Comparison of ENCODE assay signal across 15 cellular contexts in genomic region chr11:96715208-96715607, GRCh38.
A peak's percentile ranks its signal among the peaks of the same experiment; 100 is the strongest.
DNase-seq lines count a peak whose midpoint lies in the region; ATAC-seq, FAIRE-seq and TF ChIP-seq lines count a peak whose summit lies in the region.
"Had no signal": no experiment of that assay in that cellular context is flagged by ENCODE, and none has a peak within 500 bp of the region (broad histone marks: within the 10 kb centered on the region; RNA-seq: fewer than 3 reads in every experiment).

No MANE protein-coding gene starts in this region.

- WGBS in GM23248 (ENCODE audit: low coverage in 1 of 2, low lambda C conversion rate in 2 of 2, missing lambda C conversion rate in 2 of 2), 2 experiments: 2% methylated on average over 3 of the region's 3 CpGs

- H3K4me1 ChIP-seq in GM23248 (ENCODE audit: insufficient read depth): no peaks in the 10 kb centered on the region
- H3K4me1 ChIP-seq: BLaER1, Caco-2 had no signal

- no peak for FAIRE-seq in bronchial epithelial cell (lab: Jason Lieb, UNC)
- FAIRE-seq: H54 had no signal

- in situ Hi-C loops in GM23248 (cut with MboI): no loop called here

- H3K4me3 ChIP-seq in GM23248: no peak overlapping the region
- H3K4me3 ChIP-seq in bronchial epithelial cell (ENCODE audit: low read depth, low read length): no peak overlapping the region
- no peak overlapping the region for H3K4me3 ChIP-seq in fibroblast of the aortic adventitia (ENCODE audit: low read depth, low read length)
- H3K4me3 ChIP-seq: BLaER1 had no signal

- no peaks in the 10 kb centered on the region for H3K9me2 ChIP-seq in GM23248 (ENCODE audit: insufficient read depth)

- no peak overlapping the region for H3K9ac ChIP-seq in GM23248
- H3K9ac ChIP-seq: BLaER1 had no signal

- no peaks in the 10 kb centered on the region for H4K20me1 ChIP-seq in GM23248 (ENCODE audit: insufficient read depth)
- H4K20me1 ChIP-seq: BLaER1 had no signal

- H2AFZ ChIP-seq in GM23248: no peak overlapping the region

- no peak overlapping the region for H3K27ac ChIP-seq in GM23248
- H3K27ac ChIP-seq: BLaER1, HL-60 had no signal

- H3K36me3 ChIP-seq in GM23248 (ENCODE audit: low read depth) (no peaks in the 10 kb centered on the region), bronchial epithelial cell (ENCODE audit: control insufficient read depth, insufficient read depth, low read length) (no peaks in the 10 kb centered on the region)
- H3K36me3 ChIP-seq: BLaER1 had no signal

- H3K79me2 ChIP-seq in GM23248 (ENCODE audit: insufficient read depth): no peaks in the 10 kb centered on the region

- H3F3A ChIP-seq in GM23248 (ENCODE audit: insufficient read depth): no peaks in the 10 kb centered on the region

- no peaks in the 10 kb centered on the region for H3K9me3 ChIP-seq in GM23248 (ENCODE audit: low read depth)
- H3K9me3 ChIP-seq: BLaER1, Caco-2 had no signal

- ATAC-seq in HG02588 (IDR thresholded peaks at IDR 0.05; ENCODE audit: unreplicated experiment) (no peak), GM21381 (IDR thresholded peaks at IDR 0.05; ENCODE audit: unreplicated experiment) (no peak)
- ATAC-seq: HCT116 had no signal

- peak; percentile 29 for DNase-seq in GM23248
- peak; percentile 26 for DNase-seq in bronchial epithelial cell (ENCODE audit: low read depth)
- DNase-seq in fibroblast of the aortic adventitia (ENCODE audit: low read depth): peak; percentile 21
- no peak for DNase-seq in superior temporal gyrus (ENCODE audit: extremely low spot score)
- DNase-seq: AML-193; Caco-2; CD8-positive, alpha-beta memory T cell; DND-41; GF-D8 had no signal

- TF ChIP-seq CTCF in bronchial epithelial cell (IDR thresholded peaks at IDR 0.05; ENCODE audit: insufficient read depth, low read length, severe bottlenecking) (no peak), fibroblast of the aortic adventitia (IDR thresholded peaks at IDR 0.05; ENCODE audit: insufficient read depth, low read length) (no peak)

- H3K4me2 ChIP-seq in GM23248 (ENCODE audit: unreplicated experiment): no peak overlapping the region
- H3K4me2 ChIP-seq: BLaER1 had no signal

- H3K27me3 ChIP-seq in GM23248 (replicated peaks; ENCODE audit: insufficient read depth) (no peaks in the 10 kb centered on the region), bronchial epithelial cell (ENCODE audit: control insufficient read depth, insufficient read depth, low read length) (no peaks in the 10 kb centered on the region)
- H3K27me3 ChIP-seq: BLaER1 had no signal
